10 cellular contexts compared by ENCODE assay signal in genomic region chr7:94368371-94368791, GRCh38. TPM values are rescaled to one million over a fixed set of nuclear protein-coding genes. Genes with fewer than 3 reads are reported as not detected.
A peak's percentile ranks its signal among the peaks of the same experiment; 100 is the strongest.
DNase-seq lines count a peak whose midpoint lies in the region; ATAC-seq, FAIRE-seq and TF ChIP-seq lines count a peak whose summit lies in the region.
"Had no signal": no experiment of that assay in that cellular context is flagged by ENCODE, and none has a peak within 500 bp of the region (broad histone marks: within the 10 kb centered on the region; RNA-seq: fewer than 3 reads in every experiment).

No MANE protein-coding gene starts in this region.

- no peaks in the 10 kb centered on the region for H3K36me3 ChIP-seq in CD4-positive, alpha-beta memory T cell (ENCODE audit: insufficient read depth, low read length)

- H3K27me3 ChIP-seq in CD4-positive, alpha-beta memory T cell (ENCODE audit: insufficient read depth, low read length), result no peaks in the 10 kb centered on the region

- POLR2A ChIA-PET in CD4-positive, alpha-beta memory T cell (lab: Charles Lee; ENCODE audit: partially characterized antibody), result no interaction called here

- peaks cover 6% of the 10 kb centered on the region in 2 donors for H3K27me3 Mint-ChIP-seq in CD4-positive, alpha-beta memory T cell

- no peaks in the 10 kb centered on the region for H3K4me1 Mint-ChIP-seq in CD4-positive, alpha-beta memory T cell
- H3K4me1 Mint-ChIP-seq: CD8-positive, alpha-beta memory T cell had no signal

- no peak for ATAC-seq in GM21515 (IDR thresholded peaks at IDR 0.05; ENCODE audit: unreplicated experiment)

- DNase-seq in AG08395 (ENCODE audit: low spot score) (peak; percentile 68), NCI-H2171 treated with DMSO at 0.1 percent for 48 hours (lab: John Stamatoyannopoulos, UW) (peak; percentile 80), non-pigmented ciliary epithelial cell (ENCODE audit: low read depth) (peak; percentile 84), GM10266 (ENCODE audit: extremely low spot score) (no peak), cortex of kidney (lab: John Stamatoyannopoulos, UW) (no peak)
- no peak for DNase-seq in CD4-positive, alpha-beta memory T cell
- DNase-seq: CD8-positive, alpha-beta memory T cell had no signal

- no peaks in the 10 kb centered on the region for H3K36me3 Mint-ChIP-seq in CD4-positive, alpha-beta memory T cell
- H3K36me3 Mint-ChIP-seq: CD8-positive, alpha-beta memory T cell had no signal

- no peak for TF ChIP-seq CTCF in GM10266 (IDR thresholded peaks at IDR 0.05; ENCODE audit: control insufficient read depth, insufficient read depth, low read depth, missing control alignments)

- peak; percentile 96 for FAIRE-seq in endometrium (lab: Jason Lieb, UNC)
- FAIRE-seq: HTR-8/SVneo had no signal

- H3K27ac Mint-ChIP-seq in CD4-positive, alpha-beta memory T cell, result no peak overlapping the region
- H3K27ac Mint-ChIP-seq: CD8-positive, alpha-beta memory T cell had no signal

- H3K4me3 Mint-ChIP-seq in CD4-positive, alpha-beta memory T cell, result no peak overlapping the region
- H3K4me3 Mint-ChIP-seq: CD8-positive, alpha-beta memory T cell had no signal

- CTCF ChIA-PET in CD4-positive, alpha-beta memory T cell (lab: Charles Lee; ENCODE audit: partially characterized antibody), result no interaction called here

- H3K4me1 ChIP-seq in CD4-positive, alpha-beta memory T cell (ENCODE audit: insufficient read depth, low read length), result no peaks in the 10 kb centered on the region

- H3K9me3 ChIP-seq in CD4-positive, alpha-beta memory T cell (ENCODE audit: control insufficient read depth in 1 of 2, low read length in 2 of 2), result no peaks in the 10 kb centered on the region

- peaks cover 0 to 6% (median 0%) of the 10 kb centered on the region in 8 donors for H3K9me3 Mint-ChIP-seq in CD4-positive, alpha-beta memory T cell

- H3K27ac ChIP-seq in CD4-positive, alpha-beta memory T cell (ENCODE audit: low read depth, low read length), result no peak overlapping the region

- H3K4me3 ChIP-seq in CD4-positive, alpha-beta memory T cell (ENCODE audit: low read length in 2 of 2), result no peak overlapping the region

- intact Hi-C loops in CD4-positive, alpha-beta memory T cell (cut with micrococcal nuclease), result no loop called here

RNA-seq across cellular contexts. Expression of gene COL1A2, which starts 26.3 kb away (rescaled TPM):
- total RNA-seq in CD4-positive, alpha-beta memory T cell, result not detected
- not detected for polyA plus RNA-seq in CD4-positive, alpha-beta memory T cell
- polyA plus RNA-seq: CD8-positive, alpha-beta memory T cell had no signal

Comparison
In these comparisons a context has a peak if more than half of its experiments do, and no peak if none do; other contexts are left out.
1. DNase-seq: peak in AG08395 (single experiment), NCI-H2171 treated with DMSO at 0.1 percent for 48 hours (single experiment) and non-pigmented ciliary epithelial cell (single experiment); none in GM10266 (single experiment), cortex of kidney (single experiment) and CD4-positive, alpha-beta memory T cell (0 of 5).